In the genomic region with DNA sequence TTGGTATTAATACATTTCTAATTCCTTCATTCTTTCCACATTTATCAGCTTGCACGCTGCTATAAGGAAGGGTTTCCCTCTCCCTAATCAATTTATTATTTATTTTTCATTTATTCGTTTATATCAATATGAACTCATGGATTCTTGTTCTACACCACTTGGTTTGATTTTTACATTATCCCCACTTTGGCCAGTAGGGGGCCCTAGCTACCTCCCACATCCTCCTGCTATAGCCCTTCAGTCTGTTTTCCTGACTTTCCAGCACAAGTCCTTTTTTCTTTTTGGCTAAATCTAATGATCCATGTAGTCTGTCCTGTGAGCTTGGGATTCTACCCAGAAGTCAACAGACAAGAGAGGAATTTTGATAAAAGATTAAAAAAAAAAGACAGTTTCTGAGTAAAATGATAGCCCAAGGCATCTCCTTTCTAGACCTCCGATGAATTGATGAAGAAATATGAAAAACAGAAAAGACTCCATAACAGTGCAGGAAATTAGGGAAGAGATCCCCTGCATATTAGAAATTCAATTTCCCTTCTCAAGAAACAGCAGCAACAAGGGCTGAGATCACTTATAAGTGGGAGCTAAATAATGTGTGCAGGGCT, we compare ENCODE assay signal across 8 cellular contexts. TPM values are rescaled to one million over a fixed set of nuclear protein-coding genes. Genes with fewer than 3 reads are reported as not detected.
DNase-seq lines count a peak whose midpoint lies in the region; ATAC-seq and TF ChIP-seq lines count a peak whose summit lies in the region.

No MANE protein-coding gene starts in this region.

- H3K9me3 ChIP-seq in upper lobe of right lung = no peaks in the 10 kb centered on the region

- H3K27ac ChIP-seq in upper lobe of right lung = no peak overlapping the region

- ATAC-seq in upper lobe of right lung (peak; percentile 68), GM18505 (IDR thresholded peaks at IDR 0.05; ENCODE audit: unreplicated experiment) (no peak), HG03025 (IDR thresholded peaks at IDR 0.05; ENCODE audit: low FRiP score, unreplicated experiment) (no peak)

- DNase-seq in stimulated activated CD4-positive, alpha-beta T cell treated with anti-CD3 and anti-CD28 coated beads, Interleukin-2, amount 100 ng/mL, for 48 hours = peak; percentile 27 to 33
- DNase-seq in stimulated activated CD4-positive, alpha-beta T cell treated with anti-CD3 and anti-CD28 coated beads, Interleukin-1b, Interleukin-23, amount 100 ng/mL, for 48 hours = no peak
- no peak for DNase-seq in LNCaP clone FGC (ENCODE audit: low read depth)
- DNase-seq in astrocyte of the cerebellum (ENCODE audit: low read depth) = peak; percentile 27
- peak; percentile 68 for DNase-seq in kidney tubule cell (ENCODE audit: low spot score)
- no peak for DNase-seq in upper lobe of right lung

- no peak for TF ChIP-seq POLR2A in GM18505 (IDR thresholded peaks at IDR 0.05; ENCODE audit: borderline replicate concordance, extremely low read depth, insufficient read depth, insufficient read length)

- H3K4me3 ChIP-seq in LNCaP clone FGC (ENCODE audit: low read depth, low read length) (no peak overlapping the region), astrocyte of the cerebellum (ENCODE audit: low read depth, low read length) (no peak overlapping the region), upper lobe of right lung (no peak overlapping the region)

- TF ChIP-seq CTCF in LNCaP clone FGC (IDR thresholded peaks at IDR 0.05; ENCODE audit: control insufficient read depth, extremely low read depth, insufficient read depth) (peak; percentile 68), astrocyte of the cerebellum (IDR thresholded peaks at IDR 0.05; ENCODE audit: low read depth, low read length, missing control alignments) (peak; percentile 85), upper lobe of right lung (IDR thresholded peaks at IDR 0.05) (peak; percentile 82)

- no peaks in the 10 kb centered on the region for H3K36me3 ChIP-seq in upper lobe of right lung

- H3K27me3 ChIP-seq in upper lobe of right lung = no peaks in the 10 kb centered on the region

- intact Hi-C loops in upper lobe of right lung (cut with DNase I) = no loop called here

- in situ Hi-C loops in astrocyte of the cerebellum (cut with HindIII; ENCODE audit: low sequenced_read_pairs) = loop anchor here (5.0 kb wide), 1 partner anchor 55 kb away; no protein-coding TSS in a partner anchor

- H3K4me1 ChIP-seq in upper lobe of right lung = peaks cover 26% of the 10 kb centered on the region

RNA-seq across cellular contexts. Expression of a gene that starts 47.7 kb away (rescaled TPM):
- total RNA-seq in upper lobe of right lung = not detected

Comparison
In these comparisons a context has a peak if more than half of its experiments do, and no peak if none do; other contexts are left out.
1. DNase-seq: peak in stimulated activated CD4-positive, alpha-beta T cell treated with anti-CD3 and anti-CD28 coated beads, Interleukin-2, amount 100 ng/mL, for 48 hours (2 of 2), astrocyte of the cerebellum (single experiment) and kidney tubule cell (single experiment); none in stimulated activated CD4-positive, alpha-beta T cell treated with anti-CD3 and anti-CD28 coated beads, Interleukin-1b, Interleukin-23, amount 100 ng/mL, for 48 hours (single experiment), LNCaP clone FGC (single experiment) and upper lobe of right lung (single experiment).
2. Peak in every context shown above with its lines, with median percentiles within 50 percentile points of each other: CTCF ChIP-seq.